In the genomic region with DNA sequence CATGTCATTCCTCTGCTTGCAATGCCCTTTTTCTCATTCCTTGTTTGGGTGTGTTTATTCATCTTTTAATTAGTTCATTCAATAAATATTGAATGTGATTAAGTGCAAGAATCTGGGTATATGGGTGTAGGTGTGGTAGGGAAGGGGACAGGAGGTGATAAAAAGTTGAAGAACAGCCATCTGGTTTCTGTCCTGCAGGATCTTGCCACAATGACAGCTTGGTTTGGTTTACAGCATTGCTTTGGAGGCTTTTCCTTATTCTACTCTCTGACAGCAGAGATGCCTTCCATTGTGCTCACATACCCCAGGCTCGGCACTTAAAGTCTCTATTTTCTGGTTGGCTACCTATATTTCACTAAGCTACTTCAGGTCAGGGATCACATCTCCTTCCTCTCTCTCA, we compare ENCODE assay signal across 29 cellular contexts. TPM values are rescaled to one million over a fixed set of nuclear protein-coding genes. Genes with fewer than 3 reads are reported as not detected.
"Had no signal": no experiment of that assay in that cellular context is flagged by ENCODE, and none has a peak within 500 bp of the region (broad histone marks: within the 10 kb centered on the region; RNA-seq: fewer than 3 reads in every experiment).

No MANE protein-coding gene starts in this region.

- H3K27ac ChIP-seq: lower lobe of right lung, ovary, right atrium auricular region, right lobe of liver, skin epidermis, stomach, testis, thyroid gland, upper lobe of left lung, vagina had no signal

- ATAC-seq: lower lobe of right lung; naive thymus-derived CD4-positive, alpha-beta T cell; natural killer cell treated with Interleukin-12 subunit alpha and Interleukin-12 subunit beta and Interleukin-15 and Interleukin-18, amount 100 ng/mL, for 72 hours; right lobe of liver; stimulated activated naive B cell treated with anti-CD40 and anti-IgM and Interleukin-4, amounts not matched to agents 10 μg/mL and 1 μg/mL and 100 μg/mL, for 72 hours; stimulated activated naive CD8-positive, alpha-beta T cell treated with anti-CD3 and anti-CD28 coated beads, Interleukin-15, Interleukin-2, amounts not matched to agents 100 U/mL and 50 U/mL, for 24 hours had no signal

- H3K4me3 ChIP-seq: lower lobe of right lung, ovary, right atrium auricular region, right lobe of liver, skin epidermis, stomach, testis, thyroid gland, transverse colon, upper lobe of left lung, vagina had no signal

- H3K27me3 ChIP-seq: ovary, right atrium auricular region, right lobe of liver, stomach, testis, thyroid gland, transverse colon, upper lobe of left lung, vagina had no signal

- H3K9me3 ChIP-seq: lower lobe of right lung, ovary, right atrium auricular region, right lobe of liver, stomach, testis, thyroid gland, transverse colon, upper lobe of left lung, vagina had no signal

- H3K36me3 ChIP-seq: lower lobe of right lung, ovary, right atrium auricular region, right lobe of liver, stomach, thyroid gland, transverse colon, upper lobe of left lung, vagina had no signal

- H3K4me1 ChIP-seq: lower lobe of right lung, right atrium auricular region, testis, thyroid gland, upper lobe of left lung, vagina had no signal

- DNase-seq: islet precursor cell; lower lobe of right lung; mammary epithelial cell; mesenchymal stem cell; naive thymus-derived CD4-positive, alpha-beta T cell; ovary; right lobe of liver; stimulated activated CD4-positive, alpha-beta T cell treated with anti-CD3 and anti-CD28 coated beads, Interleukin-12 subunit alpha, Interleukin-12 subunit beta, amount 100 ng/mL, for 4 hours; stimulated activated CD4-positive, alpha-beta T cell treated with anti-CD3 and anti-CD28 coated beads, Interleukin-15, amount 100 ng/mL, for 24 hours; stimulated activated CD4-positive, alpha-beta T cell treated with anti-CD3 and anti-CD28 coated beads, Interleukin-2, amount 100 ng/mL, for 24 hours; stimulated activated CD4-positive, alpha-beta T cell treated with anti-CD3 and anti-CD28 coated beads, Interleukin-4, amount 100 ng/mL, for 1 hour; stimulated activated naive B cell treated with anti-CD40 and anti-IgM and Interleukin-4, amounts not matched to agents 10 μg/mL and 1 μg/mL and 100 μg/mL, for 72 hours; stimulated activated naive CD8-positive, alpha-beta T cell treated with anti-CD3 and anti-CD28 coated beads, Interleukin-15, Interleukin-2, amounts not matched to agents 100 U/mL and 50 U/mL, for 24 hours; stomach; testis; thyroid gland; transverse colon; upper lobe of left lung had no signal

RNA-seq across cellular contexts. Expression of a gene that starts 3.0 kb away (rescaled TPM):
- total RNA-seq: kidney epithelial cell, lower lobe of right lung, mammary epithelial cell, myocyte, omental fat pad, pulmonary artery endothelial cell, renal cortical epithelial cell, right atrium auricular region, thyroid gland, upper lobe of left lung, urinary bladder, vagina had no signal

RNA-seq across cellular contexts. Expression of a gene that starts 45.6 kb away (rescaled TPM):
- total RNA-seq: kidney epithelial cell; mammary epithelial cell; mononuclear cell; myocyte; naive thymus-derived CD4-positive, alpha-beta T cell; natural killer cell treated with Interleukin-12 subunit alpha and Interleukin-12 subunit beta and Interleukin-15 and Interleukin-18, amount 100 ng/mL, for 72 hours; pulmonary artery endothelial cell; renal cortical epithelial cell had no signal
